Comparison of ENCODE assay signal across 9 cellular contexts in the genomic region with DNA sequence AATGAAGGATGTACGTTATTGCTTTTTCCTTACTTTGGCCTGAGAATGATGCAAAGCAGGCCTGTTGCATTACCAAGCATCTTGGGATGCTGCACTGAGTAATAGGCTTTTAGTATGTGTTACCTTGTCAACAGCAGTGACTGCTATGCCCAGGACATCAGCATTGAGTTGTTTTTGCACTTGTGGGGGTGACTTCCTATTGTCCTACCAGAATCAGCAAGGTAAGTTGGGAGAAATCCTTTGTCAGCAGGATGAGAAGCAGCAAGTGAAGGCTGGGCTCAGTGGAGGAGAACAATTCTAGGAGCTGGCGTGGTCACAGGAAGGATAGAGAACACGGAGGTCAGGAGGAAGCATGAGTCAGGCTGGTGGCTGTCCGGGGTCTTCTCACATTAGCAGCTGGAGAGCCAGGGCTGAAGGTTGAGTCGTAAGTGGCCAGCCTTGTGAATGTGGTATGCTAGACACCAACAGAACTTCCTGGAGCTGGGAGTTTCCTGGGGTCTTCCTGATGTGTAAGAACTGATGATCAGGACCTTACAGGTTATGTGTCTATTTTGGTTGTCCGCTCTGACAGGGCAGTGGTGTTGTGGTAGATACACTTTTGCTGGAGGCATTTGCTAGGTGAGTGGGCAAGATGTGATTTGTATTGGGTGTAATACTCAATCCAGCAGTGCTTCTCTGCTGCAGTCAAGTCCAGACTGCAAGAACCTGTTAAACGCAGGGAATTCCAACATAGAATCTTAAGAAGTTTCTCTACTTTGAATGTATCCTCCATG.
DNase-seq lines count a peak whose midpoint lies in the region; ATAC-seq and TF ChIP-seq lines count a peak whose summit lies in the region.
"Had no signal": no experiment of that assay in that cellular context is flagged by ENCODE, and none has a peak within 500 bp of the region (broad histone marks: within the 10 kb centered on the region; RNA-seq: fewer than 3 reads in every experiment).

No MANE protein-coding gene starts in this region.

- DNase-seq in HCT116 (ENCODE audit: low read depth, low spot score) (no peak), RWPE2 (ENCODE audit: low spot score) (no peak), foreskin fibroblast (peak; percentile 67 to 76), Caco-2 (no peak), NCI-H146 (lab: John Stamatoyannopoulos, UW) (no peak)
- DNase-seq in stimulated activated naive CD8-positive, alpha-beta T cell treated with anti-CD3 and anti-CD28 coated beads, Interleukin-15, Interleukin-2, amounts not matched to agents 100 U/mL and 50 U/mL, for 24 hours, result no peak
- DNase-seq: midbrain had no signal

- POLR2A ChIA-PET in HCT116 (lab: Charles Lee), result no interaction called here
- POLR2A ChIA-PET in Caco-2 (lab: Charles Lee), result no interaction called here

- no peak overlapping the region for H2AFZ ChIP-seq in HCT116 (ENCODE audit: low read depth, low read length, poor library complexity, severe bottlenecking)

- ATAC-seq in HCT116 (peak; percentile 36; the same call in 1 of the 2 replicates), RWPE2 (ENCODE audit: low read depth) (peak; percentile 49), GM19463 (IDR thresholded peaks at IDR 0.05; ENCODE audit: unreplicated experiment) (no peak)
- ATAC-seq in stimulated activated naive CD8-positive, alpha-beta T cell treated with anti-CD3 and anti-CD28 coated beads, Interleukin-15, Interleukin-2, amounts not matched to agents 100 U/mL and 50 U/mL, for 24 hours, result peak; percentile 40

- no peak for TF ChIP-seq RAD21 in HCT116 (IDR thresholded peaks at IDR 0.05; ENCODE audit: low read depth)

- peaks cover 7% of the 10 kb centered on the region; the same call in 1 of the 2 replicates for H3K79me2 ChIP-seq in HCT116 (ENCODE audit: insufficient read depth, low read length)

- TF ChIP-seq CTCF in HCT116 (IDR thresholded peaks at IDR 0.05 in 2 of 3, conservative IDR thresholded peaks at IDR 0.05 in 1 of 3; ENCODE audit: borderline replicate concordance in 1 of 3, insufficient read depth in 1 of 3, low read depth in 2 of 3, low read length in 2 of 3) (no peak), RWPE2 (IDR thresholded peaks at IDR 0.05; ENCODE audit: poor library complexity, severe bottlenecking) (no peak), foreskin fibroblast (IDR thresholded peaks at IDR 0.05; ENCODE audit: low read depth, low read length) (no peak), Caco-2 (IDR thresholded peaks at IDR 0.05; ENCODE audit: insufficient read depth in 1 of 2, low read depth in 1 of 2, low read length in 1 of 2, severe bottlenecking in 1 of 2, unreplicated experiment in 1 of 2) (no peak)

- no peaks in the 10 kb centered on the region for H3K27me3 ChIP-seq in HCT116 (ENCODE audit: insufficient read depth, low read length)
- no peaks in the 10 kb centered on the region for H3K27me3 ChIP-seq in RWPE2 (ENCODE audit: insufficient read depth, poor library complexity, severe bottlenecking)
- H3K27me3 ChIP-seq in Caco-2 (replicated peaks; ENCODE audit: control insufficient read depth, insufficient read depth, low read length), result no peaks in the 10 kb centered on the region
- H3K27me3 ChIP-seq: ascending aorta had no signal

- H3K4me3 Mint-ChIP-seq in Caco-2 (ENCODE audit: unreplicated experiment), result no peak overlapping the region

- no peaks in the 10 kb centered on the region for H4K20me1 ChIP-seq in HCT116 (ENCODE audit: insufficient read depth)

- no peak overlapping the region for H3K9ac ChIP-seq in HCT116 (ENCODE audit: low read length)

- H3K27me3 Mint-ChIP-seq in Caco-2 (ENCODE audit: insufficient read depth, unreplicated experiment), result no peaks in the 10 kb centered on the region

- CTCF ChIA-PET in HCT116 (lab: Charles Lee) (no interaction called here), Caco-2 (lab: Charles Lee) (no interaction called here)

- H3K4me3 ChIP-seq in HCT116 (replicated peaks in 1 of 2; ENCODE audit: low read depth in 1 of 2, low read length in 2 of 2) (no peak overlapping the region), RWPE2 (ENCODE audit: severe bottlenecking) (no peak overlapping the region), foreskin fibroblast (ENCODE audit: low read depth in 1 of 2, low read length in 2 of 2) (no peak overlapping the region), Caco-2 (ENCODE audit: low read depth, low read length) (no peak overlapping the region)
- H3K4me3 ChIP-seq: ascending aorta had no signal

- H3K4me1 ChIP-seq in HCT116 (ENCODE audit: control insufficient read depth in 1 of 2, insufficient read depth in 2 of 2, low read length in 2 of 2) (peaks cover 17 to 20% of the 10 kb centered on the region in 2 experiments; a peak in 3 of 4 replicates), RWPE2 (ENCODE audit: insufficient read depth, poor library complexity, severe bottlenecking) (peaks cover 26% of the 10 kb centered on the region), Caco-2 (peaks cover 17% of the 10 kb centered on the region)

- TF ChIP-seq POLR2A in HCT116 (IDR thresholded peaks at IDR 0.05; ENCODE audit: borderline replicate concordance, extremely low read depth, insufficient read depth, insufficient read length), result no peak

- H3K9me3 ChIP-seq in HCT116 (ENCODE audit: control insufficient read depth in 1 of 2, insufficient read depth in 1 of 2, low read depth in 1 of 2, low read length in 2 of 2) (no peaks in the 10 kb centered on the region), RWPE2 (ENCODE audit: severe bottlenecking) (no peaks in the 10 kb centered on the region), Caco-2 (no peaks in the 10 kb centered on the region)
- H3K9me3 ChIP-seq: ascending aorta had no signal

- RAD21 ChIA-PET in HCT116 (lab: Charles Lee; ENCODE audit: low non-redundant PET in 1 of 2, low total read pairs in 2 of 2, uncharacterized antibody in 2 of 2, unreplicated experiment in 2 of 2), result no interaction called here

- H3K27ac Mint-ChIP-seq in Caco-2 (ENCODE audit: unreplicated experiment), result no peak overlapping the region

- H3K4me2 ChIP-seq in HCT116 (ENCODE audit: low read length), result peak overlapping the region; percentile 31; the same call in 1 of the 2 replicates

- BruUV-seq in HCT116 (replicated peaks; lab: Mats Ljungman, UMichigan) (no TSS peak), Caco-2 (replicated peaks; lab: Mats Ljungman, UMichigan) (no TSS peak)

- H3K36me3 ChIP-seq in HCT116 (ENCODE audit: control insufficient read depth in 1 of 2, insufficient read depth in 2 of 2, low read length in 2 of 2) (no peaks in the 10 kb centered on the region), RWPE2 (ENCODE audit: low read depth) (peaks cover 15% of the 10 kb centered on the region), Caco-2 (ENCODE audit: control insufficient read depth, insufficient read depth, low read length) (no peaks in the 10 kb centered on the region)
- H3K36me3 ChIP-seq: ascending aorta had no signal

- peaks cover 12% of the 10 kb centered on the region for H3K4me1 Mint-ChIP-seq in Caco-2 (ENCODE audit: low read depth, unreplicated experiment)

- no peaks in the 10 kb centered on the region for H3K9me3 Mint-ChIP-seq in Caco-2 (ENCODE audit: unreplicated experiment)

- H3K27ac ChIP-seq in HCT116 (ENCODE audit: low read depth, low read length) (no peak overlapping the region; the same call in 1 of the 2 replicates), RWPE2 (ENCODE audit: poor library complexity, severe bottlenecking) (peak overlapping the region; percentile 35)

- H3K9me2 ChIP-seq in HCT116 (ENCODE audit: insufficient read depth), result no peaks in the 10 kb centered on the region

- intact Hi-C loops in HCT116 (cut with micrococcal nuclease), result no loop called here
- intact Hi-C loops in Caco-2 (cut with micrococcal nuclease; ENCODE audit: unreplicated experiment), result no loop called here

- peaks cover 28% of the 10 kb centered on the region for H3K36me3 Mint-ChIP-seq in Caco-2 (ENCODE audit: insufficient read depth, unreplicated experiment)

TF ChIP-seq in HCT116, 20 proteins besides CTCF, POLR2A, EP300 and RAD21:
- TF ChIP-seq ZFX (IDR thresholded peaks at IDR 0.05) (no peak), JUND (IDR thresholded peaks at IDR 0.05) (no peak), TCF7L2 (IDR thresholded peaks at IDR 0.05; ENCODE audit: borderline replicate concordance, extremely low read depth, insufficient read depth, insufficient read length) (no peak), SIN3A (IDR thresholded peaks at IDR 0.05; ENCODE audit: low read depth) (no peak), EZH2 (IDR thresholded peaks at IDR 0.05) (no peak), SRF (IDR thresholded peaks at IDR 0.05; ENCODE audit: low read depth) (no peak), YY1 (IDR thresholded peaks at IDR 0.05; ENCODE audit: extremely low read depth, insufficient replicate concordance, low read depth, low read length) (no peak), CBX3 (IDR thresholded peaks at IDR 0.05; ENCODE audit: low read depth) (no peak)
TF ChIP-seq in HCT116: peak in this region for 0.

Comparison
In these comparisons a context has a peak if more than half of its experiments do, and no peak if none do; other contexts are left out.
1. DNase-seq: peak in foreskin fibroblast (2 of 2); none in HCT116 (single experiment), RWPE2 (single experiment), stimulated activated naive CD8-positive, alpha-beta T cell treated with anti-CD3 and anti-CD28 coated beads, Interleukin-15, Interleukin-2, amounts not matched to agents 100 U/mL and 50 U/mL, for 24 hours (single experiment), Caco-2 (0 of 2) and NCI-H146 (single experiment).